ENCODE assay signal across 13 cellular contexts in genomic region chr21:25560151-25560783, GRCh38. TPM values are rescaled to one million over a fixed set of nuclear protein-coding genes. Genes with fewer than 3 reads are reported as not detected.
DNase-seq lines count a peak whose midpoint lies in the region; TF ChIP-seq lines count a peak whose summit lies in the region.
"Had no signal": no experiment of that assay in that cellular context is flagged by ENCODE, and none has a peak within 500 bp of the region (broad histone marks: within the 10 kb centered on the region; RNA-seq: fewer than 3 reads in every experiment).

No MANE protein-coding gene starts in this region.

- 87 to 94% (median 89%) methylated on average over 5 of the region's 5 CpGs for WGBS in ovary, 3 donors

- no peak for TF ChIP-seq EP300 in ovary (IDR thresholded peaks at IDR 0.05)

- H3K4me1 Mint-ChIP-seq in T-helper 2 cell treated with Interferon-gamma antibody and Interleukin-4, amounts not matched to agents 5 μg/mL and 100 μg/mL, for 36 hours (ENCODE audit: low read depth), result peaks cover 48% of the 10 kb centered on the region
- peaks cover 69% of the 10 kb centered on the region for H3K4me1 Mint-ChIP-seq in activated T-helper 1 cell treated with anti-CD3 and anti-CD28 coated beads, Interleukin-12 subunit alpha, Interleukin-12 subunit beta, Interleukin-2, Interleukin-4 antibody, amounts not matched to agents 30 ng/mL and 10 ng/mL and 1 ng/mL, durations not matched to agents 14 hours and 24 hours and 36 hours (ENCODE audit: low read depth)

- no peaks in the 10 kb centered on the region for H3K9me3 Mint-ChIP-seq in T-helper 2 cell treated with Interferon-gamma antibody and Interleukin-4, amounts not matched to agents 5 μg/mL and 100 μg/mL, for 36 hours
- peaks cover 10% of the 10 kb centered on the region for H3K9me3 Mint-ChIP-seq in activated T-helper 1 cell treated with anti-CD3 and anti-CD28 coated beads, Interleukin-12 subunit alpha, Interleukin-12 subunit beta, Interleukin-2, Interleukin-4 antibody, amounts not matched to agents 30 ng/mL and 10 ng/mL and 1 ng/mL, durations not matched to agents 14 hours and 24 hours and 36 hours
- H3K9me3 Mint-ChIP-seq: central memory CD8-positive, alpha-beta T cell had no signal

- peak overlapping the region; percentile 98 for H3K4me3 Mint-ChIP-seq in T-helper 2 cell treated with Interferon-gamma antibody and Interleukin-4, amounts not matched to agents 5 μg/mL and 100 μg/mL, for 36 hours
- peak overlapping the region; percentile 98 for H3K4me3 Mint-ChIP-seq in activated T-helper 1 cell treated with anti-CD3 and anti-CD28 coated beads, Interleukin-12 subunit alpha, Interleukin-12 subunit beta, Interleukin-2, Interleukin-4 antibody, amounts not matched to agents 30 ng/mL and 10 ng/mL and 1 ng/mL, durations not matched to agents 14 hours and 24 hours and 36 hours

- peaks cover 22% of the 10 kb centered on the region for H3K36me3 Mint-ChIP-seq in T-helper 2 cell treated with Interferon-gamma antibody and Interleukin-4, amounts not matched to agents 5 μg/mL and 100 μg/mL, for 36 hours (ENCODE audit: low read depth)
- H3K36me3 Mint-ChIP-seq in activated T-helper 1 cell treated with anti-CD3 and anti-CD28 coated beads, Interleukin-12 subunit alpha, Interleukin-12 subunit beta, Interleukin-2, Interleukin-4 antibody, amounts not matched to agents 30 ng/mL and 10 ng/mL and 1 ng/mL, durations not matched to agents 14 hours and 24 hours and 36 hours (ENCODE audit: low read depth), result peaks cover 33% of the 10 kb centered on the region

- H3K4me1 ChIP-seq in ovary (ENCODE audit: insufficient read depth), result no peaks in the 10 kb centered on the region

- H3K27ac ChIP-seq in ovary, result no peak overlapping the region
- H3K27ac ChIP-seq: KMS-11 had no signal

- no peak for TF ChIP-seq CTCF in ovary (IDR thresholded peaks at IDR 0.05)

- H3K27ac Mint-ChIP-seq in T-helper 2 cell treated with Interferon-gamma antibody and Interleukin-4, amounts not matched to agents 5 μg/mL and 100 μg/mL, for 36 hours, result peak overlapping the region; percentile 99
- peak overlapping the region; percentile 98 for H3K27ac Mint-ChIP-seq in activated T-helper 1 cell treated with anti-CD3 and anti-CD28 coated beads, Interleukin-12 subunit alpha, Interleukin-12 subunit beta, Interleukin-2, Interleukin-4 antibody, amounts not matched to agents 30 ng/mL and 10 ng/mL and 1 ng/mL, durations not matched to agents 14 hours and 24 hours and 36 hours

- H3K27me3 Mint-ChIP-seq in T-helper 2 cell treated with Interferon-gamma antibody and Interleukin-4, amounts not matched to agents 5 μg/mL and 100 μg/mL, for 36 hours (ENCODE audit: low read depth), result no peaks in the 10 kb centered on the region
- no peaks in the 10 kb centered on the region for H3K27me3 Mint-ChIP-seq in activated T-helper 1 cell treated with anti-CD3 and anti-CD28 coated beads, Interleukin-12 subunit alpha, Interleukin-12 subunit beta, Interleukin-2, Interleukin-4 antibody, amounts not matched to agents 30 ng/mL and 10 ng/mL and 1 ng/mL, durations not matched to agents 14 hours and 24 hours and 36 hours (ENCODE audit: insufficient read depth)
- H3K27me3 Mint-ChIP-seq: central memory CD8-positive, alpha-beta T cell had no signal

- no peak overlapping the region for H3K4me3 ChIP-seq in ovary

- H3K9me3 ChIP-seq in ovary, result no peaks in the 10 kb centered on the region
- H3K9me3 ChIP-seq: spleen had no signal

- DNase-seq in T-helper 2 cell treated with Interferon-gamma antibody and Interleukin-4, amounts not matched to agents 5 μg/mL and 100 μg/mL, for 36 hours (ENCODE audit: low spot score), result no peak
- DNase-seq in T-helper 2 cell (no peak), M059J (ENCODE audit: low read depth) (peak; percentile 66), renal cortical epithelial cell (ENCODE audit: low read depth) (peak; percentile 49), GM03348 (ENCODE audit: low spot score) (no peak), mesenteric fat pad (ENCODE audit: low spot score) (no peak), ovary (no peak)
- DNase-seq in activated T-helper 1 cell treated with anti-CD3 and anti-CD28 coated beads, Interleukin-12 subunit alpha, Interleukin-12 subunit beta, Interleukin-2, Interleukin-4 antibody, amounts not matched to agents 30 ng/mL and 10 ng/mL and 1 ng/mL, durations not matched to agents 14 hours and 24 hours and 36 hours (ENCODE audit: low spot score), result no peak
- DNase-seq: NCI-H526 treated with DMSO at 0.1 percent for 48 hours, spleen, SW 1271 had no signal

- intact Hi-C loops in activated T-helper 1 cell treated with anti-CD3 and anti-CD28 coated beads, Interleukin-12 subunit alpha, Interleukin-12 subunit beta, Interleukin-2, Interleukin-4 antibody, amounts not matched to agents 30 ng/mL and 10 ng/mL and 1 ng/mL, durations not matched to agents 14 hours and 24 hours and 36 hours (cut with micrococcal nuclease), result loop anchor here (2.0 kb wide), 1 partner anchor 19 kb away; no protein-coding TSS in a partner anchor
- intact Hi-C loops in ovary (cut with DNase I), result no loop called here

- H3K36me3 ChIP-seq in ovary, result no peaks in the 10 kb centered on the region
- H3K36me3 ChIP-seq: spleen had no signal

- no peaks in the 10 kb centered on the region for H3K27me3 ChIP-seq in ovary
- H3K27me3 ChIP-seq: spleen had no signal

- no peak for TF ChIP-seq POLR2A in ovary (IDR thresholded peaks at IDR 0.05)

RNA-seq across cellular contexts. Expression of gene MRPL39, which starts 47.0 kb away (rescaled TPM):
- 65.1 and 88.8 TPM in 2 replicates for total RNA-seq in M059J (2014; rRNA removed; shearing (Covaris generic))
- total RNA-seq in activated T-helper 1 cell treated with anti-CD3 and anti-CD28 coated beads, Interleukin-12 subunit alpha, Interleukin-12 subunit beta, Interleukin-2, Interleukin-4 antibody, amounts not matched to agents 30 ng/mL and 10 ng/mL and 1 ng/mL, durations not matched to agents 14 hours and 24 hours and 36 hours, result 48.6 and 55.8 TPM in 2 replicates
- total RNA-seq in renal cortical epithelial cell (34.2 and 76.1 TPM in 2 replicates), mesenteric fat pad (22.8 TPM), ovary (10 to 100 TPM; 15.3 to 22.7 (median 19.0) TPM)
- polyA plus RNA-seq in ovary, result 10 to 100 TPM; 18.4 to 26.3 TPM

Comparison
In these comparisons a context has a peak if more than half of its experiments do, and no peak if none do; other contexts are left out.
1. DNase-seq: peak in M059J (single experiment) and renal cortical epithelial cell (single experiment); none in T-helper 2 cell treated with Interferon-gamma antibody and Interleukin-4, amounts not matched to agents 5 μg/mL and 100 μg/mL, for 36 hours (single experiment), T-helper 2 cell (0 of 5), activated T-helper 1 cell treated with anti-CD3 and anti-CD28 coated beads, Interleukin-12 subunit alpha, Interleukin-12 subunit beta, Interleukin-2, Interleukin-4 antibody, amounts not matched to agents 30 ng/mL and 10 ng/mL and 1 ng/mL, durations not matched to agents 14 hours and 24 hours and 36 hours (single experiment), GM03348 (single experiment), mesenteric fat pad (single experiment) and ovary (0 of 5).